ENCODE assay signal across 22 cellular contexts in the genomic region with DNA sequence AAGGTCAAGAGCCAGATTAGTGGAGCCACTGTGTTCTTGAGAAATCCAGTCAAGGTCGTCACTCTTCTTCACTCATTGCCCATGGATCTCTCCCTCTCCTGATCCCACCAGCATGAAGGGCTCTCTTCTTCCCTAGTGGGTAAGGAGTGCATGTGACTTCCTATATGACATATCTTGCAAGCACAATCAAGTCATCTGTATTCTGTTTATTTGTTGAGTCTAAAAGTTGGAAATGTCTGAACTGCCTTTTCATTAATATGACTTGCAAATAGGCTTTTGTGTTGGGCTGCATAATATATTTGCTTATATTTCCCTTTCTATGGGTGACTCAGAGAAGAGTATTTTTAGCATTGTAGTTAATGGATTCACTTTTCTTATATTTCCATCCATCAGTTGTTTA.
"Had no signal": no experiment of that assay in that cellular context is flagged by ENCODE, and none has a peak within 500 bp of the region (broad histone marks: within the 10 kb centered on the region; RNA-seq: fewer than 3 reads in every experiment).

No MANE protein-coding gene starts in this region.

- H3K27me3 ChIP-seq: colonic mucosa, esophagus squamous epithelium, gastroesophageal sphincter, heart left ventricle, hepatocyte, left lung had no signal

- H3K4me1 ChIP-seq: colonic mucosa, esophagus squamous epithelium, gastroesophageal sphincter, heart left ventricle, left lung, lower lobe of right lung had no signal

- H3K36me3 ChIP-seq: colonic mucosa, esophagus squamous epithelium, gastroesophageal sphincter, heart left ventricle, left lung, lower lobe of right lung had no signal

- H3K9me3 ChIP-seq: colonic mucosa, esophagus squamous epithelium, gastroesophageal sphincter, lower lobe of right lung, mucosa of descending colon had no signal

- H3K4me2 ChIP-seq: hepatocyte had no signal

- H3K27ac ChIP-seq: colonic mucosa, epithelial cell of prostate, esophagus squamous epithelium, gastroesophageal sphincter, heart left ventricle, hepatocyte, left lung, lower lobe of right lung had no signal

- DNase-seq: colonic mucosa; cortex of kidney; effector CD8-positive, alpha-beta T cell; effector memory CD8-positive, alpha-beta T cell; endodermal cell; erythroblast; esophagus squamous epithelium; foreskin fibroblast; heart left ventricle; hypothalamus; left cardiac atrium; left lung; left ventricle myocardium superior; lower lobe of right lung; mesenchymal stem cell; mucosa of descending colon; naive B cell; naive thymus-derived CD8-positive, alpha-beta T cell had no signal

- H3K4me3 ChIP-seq: colonic mucosa, esophagus squamous epithelium, gastroesophageal sphincter, heart left ventricle, hepatocyte, left lung, lower lobe of right lung, mucosa of descending colon had no signal

- H3K79me2 ChIP-seq: hepatocyte had no signal

- H2AFZ ChIP-seq: hepatocyte had no signal

- ATAC-seq: effector memory CD8-positive, alpha-beta T cell; esophagus mucosa; gastroesophageal sphincter; heart left ventricle; left cardiac atrium; left lung; left ventricle myocardium superior; lower lobe of right lung; mucosa of descending colon; naive thymus-derived CD8-positive, alpha-beta T cell had no signal
